Comparison of ENCODE assay signal across 19 cellular contexts in genomic region chr1:179824265-179824664, GRCh38. TPM values are rescaled to one million over a fixed set of nuclear protein-coding genes. Genes with fewer than 3 reads are reported as not detected.
A peak's percentile ranks its signal among the peaks of the same experiment; 100 is the strongest.
DNase-seq lines count a peak whose midpoint lies in the region; ATAC-seq and TF ChIP-seq lines count a peak whose summit lies in the region.
"Had no signal": no experiment of that assay in that cellular context is flagged by ENCODE, and none has a peak within 500 bp of the region (broad histone marks: within the 10 kb centered on the region; RNA-seq: fewer than 3 reads in every experiment).

No MANE protein-coding gene starts in this region.

- no peaks in the 10 kb centered on the region for H3K36me3 Mint-ChIP-seq in activated naive CD4-positive, alpha-beta T cell treated with anti-CD3 and anti-CD28 coated beads, Interleukin-2, amount 10 ng/mL, durations not matched to agents 7 days and 5 days
- no peaks in the 10 kb centered on the region for H3K36me3 Mint-ChIP-seq in activated naive CD4-positive, alpha-beta T cell treated with anti-CD3 and anti-CD28 coated beads for 36 hours (ENCODE audit: low read depth)
- H3K36me3 Mint-ChIP-seq in endodermal cell (ENCODE audit: low read depth): no peaks in the 10 kb centered on the region
- H3K36me3 Mint-ChIP-seq: activated naive CD8-positive, alpha-beta T cell had no signal

- 92 to 100% methylated on average over 3 to 6 of the region's 6 CpGs for WGBS in endodermal cell (ENCODE audit: insufficient coverage in 1 of 2, insufficient read length in 1 of 2), 2 experiments
- 83% methylated on average over 4 of the region's 6 CpGs for WGBS in SK-N-SH (ENCODE audit: low lambda C conversion rate)

- H3K4me2 ChIP-seq in SK-N-SH: no peak overlapping the region

- no peaks in the 10 kb centered on the region for H3K79me2 ChIP-seq in SK-N-SH (ENCODE audit: insufficient read depth)

- no peaks in the 10 kb centered on the region for H4K20me1 ChIP-seq in SK-N-SH (ENCODE audit: insufficient read depth)

- H3K9me2 ChIP-seq in SK-N-SH: no peaks in the 10 kb centered on the region

- POLR2A ChIA-PET in SK-N-SH (lab: Yijun Ruan, JAX): no interaction called here

- ATAC-seq in upper lobe of right lung: peak; percentile 37
- no peak for ATAC-seq in stimulated activated naive CD8-positive, alpha-beta T cell treated with anti-CD3 and anti-CD28 coated beads, Interleukin-15, Interleukin-2, amounts not matched to agents 100 U/mL and 50 U/mL, for 24 hours
- ATAC-seq: activated CD4-positive, CD25-positive, alpha-beta regulatory T cell treated with anti-CD3 and anti-CD28 coated beads, Interleukin-2, amount 50 U/mL, for 24 hours; body of pancreas had no signal

- no peaks in the 10 kb centered on the region for H3K4me1 Mint-ChIP-seq in activated naive CD4-positive, alpha-beta T cell treated with anti-CD3 and anti-CD28 coated beads, Interleukin-2, amount 10 ng/mL, durations not matched to agents 7 days and 5 days
- H3K4me1 Mint-ChIP-seq in activated naive CD4-positive, alpha-beta T cell treated with anti-CD3 and anti-CD28 coated beads for 36 hours (ENCODE audit: low read depth): no peaks in the 10 kb centered on the region
- H3K4me1 Mint-ChIP-seq in endodermal cell: peaks cover 8% of the 10 kb centered on the region

- no peak for TF ChIP-seq RAD21 in SK-N-SH (IDR thresholded peaks at IDR 0.05; ENCODE audit: low read length)

- H3K9ac ChIP-seq in endodermal cell (ENCODE audit: extremely low read depth, low read length, poor library complexity, severe bottlenecking) (no peak overlapping the region), SK-N-SH (no peak overlapping the region)

- H3K4me3 Mint-ChIP-seq in activated naive CD4-positive, alpha-beta T cell treated with anti-CD3 and anti-CD28 coated beads, Interleukin-2, amount 10 ng/mL, durations not matched to agents 7 days and 5 days: no peak overlapping the region
- no peak overlapping the region for H3K4me3 Mint-ChIP-seq in activated naive CD4-positive, alpha-beta T cell treated with anti-CD3 and anti-CD28 coated beads for 36 hours
- H3K4me3 Mint-ChIP-seq in endodermal cell: no peak overlapping the region
- H3K4me3 Mint-ChIP-seq: activated naive CD8-positive, alpha-beta T cell; nephron had no signal

- TF ChIP-seq CTCF in endodermal cell (conservative IDR thresholded peaks at IDR 0.05) (no peak), upper lobe of right lung (IDR thresholded peaks at IDR 0.05) (no peak), SK-N-SH (IDR thresholded peaks at IDR 0.05) (no peak)

- no peak for TF ChIP-seq EP300 in SK-N-SH (IDR thresholded peaks at IDR 0.05; ENCODE audit: borderline replicate concordance in 1 of 2, low read depth in 1 of 2, low read length in 1 of 2)

- H3K36me3 ChIP-seq in endodermal cell (ENCODE audit: control insufficient read depth, insufficient read depth, low read length) (no peaks in the 10 kb centered on the region), upper lobe of right lung (no peaks in the 10 kb centered on the region), SK-N-SH (replicated peaks in 1 of 2; ENCODE audit: control insufficient read depth in 1 of 2, insufficient read depth in 2 of 2, low read length in 1 of 2) (no peaks in the 10 kb centered on the region)
- H3K36me3 ChIP-seq: esophagus squamous epithelium had no signal

- DNase-seq in activated naive CD4-positive, alpha-beta T cell treated with anti-CD3 and anti-CD28 coated beads, Interleukin-2, amount 10 ng/mL, durations not matched to agents 7 days and 5 days: no peak
- DNase-seq in activated naive CD4-positive, alpha-beta T cell treated with anti-CD3 and anti-CD28 coated beads for 36 hours: no peak
- DNase-seq in NCI-H69 (lab: John Stamatoyannopoulos, UW) (peak; percentile 80), endodermal cell (peak; percentile 47), upper lobe of right lung (peak; percentile 52), SK-N-SH (no peak), NCI-H774 (lab: John Stamatoyannopoulos, UW) (no peak)
- DNase-seq in stimulated activated naive CD8-positive, alpha-beta T cell treated with anti-CD3 and anti-CD28 coated beads, Interleukin-15, Interleukin-2, amounts not matched to agents 100 U/mL and 50 U/mL, for 24 hours: no peak
- DNase-seq: activated T-cell treated with anti-CD3 and anti-CD28 coated beads, Interleukin-2, amount 50 U/mL, for 1 hour; body of pancreas; dorsolateral prefrontal cortex; esophagus squamous epithelium; NCI-H187 treated with DMSO at 0.1 percent for 48 hours; NCI-H82; T-helper 2 cell had no signal

- H3K27ac ChIP-seq in endodermal cell (ENCODE audit: low read depth, low read length) (no peak overlapping the region), upper lobe of right lung (no peak overlapping the region), SK-N-SH (ENCODE audit: low read depth in 2 of 2, low read length in 1 of 2) (no peak overlapping the region)
- H3K27ac ChIP-seq: body of pancreas, dorsolateral prefrontal cortex, esophagus squamous epithelium, RWPE1 had no signal

- H3K4me3 ChIP-seq in endodermal cell (ENCODE audit: low read length) (no peak overlapping the region), upper lobe of right lung (no peak overlapping the region), SK-N-SH (ENCODE audit: low read depth in 2 of 2, low read length in 1 of 2) (no peak overlapping the region)
- H3K4me3 ChIP-seq: body of pancreas, dorsolateral prefrontal cortex, esophagus squamous epithelium had no signal

- H3K9me3 Mint-ChIP-seq in activated naive CD4-positive, alpha-beta T cell treated with anti-CD3 and anti-CD28 coated beads, Interleukin-2, amount 10 ng/mL, durations not matched to agents 7 days and 5 days: no peaks in the 10 kb centered on the region
- H3K9me3 Mint-ChIP-seq in activated naive CD4-positive, alpha-beta T cell treated with anti-CD3 and anti-CD28 coated beads for 36 hours: no peaks in the 10 kb centered on the region
- no peaks in the 10 kb centered on the region for H3K9me3 Mint-ChIP-seq in endodermal cell
- H3K9me3 Mint-ChIP-seq: nephron had no signal

- peaks cover 32% of the 10 kb centered on the region for H3K27me3 Mint-ChIP-seq in activated naive CD4-positive, alpha-beta T cell treated with anti-CD3 and anti-CD28 coated beads, Interleukin-2, amount 10 ng/mL, durations not matched to agents 7 days and 5 days
- H3K27me3 Mint-ChIP-seq in activated naive CD4-positive, alpha-beta T cell treated with anti-CD3 and anti-CD28 coated beads for 36 hours (ENCODE audit: low read depth): no peaks in the 10 kb centered on the region
- peaks cover 5% of the 10 kb centered on the region for H3K27me3 Mint-ChIP-seq in endodermal cell (ENCODE audit: insufficient read depth)
- H3K27me3 Mint-ChIP-seq: activated naive CD8-positive, alpha-beta T cell had no signal

- no peak overlapping the region for H2AFZ ChIP-seq in SK-N-SH (ENCODE audit: low read depth)

- peak overlapping the region; percentile 14 for H3K27ac Mint-ChIP-seq in activated naive CD4-positive, alpha-beta T cell treated with anti-CD3 and anti-CD28 coated beads, Interleukin-2, amount 10 ng/mL, durations not matched to agents 7 days and 5 days
- H3K27ac Mint-ChIP-seq in activated naive CD4-positive, alpha-beta T cell treated with anti-CD3 and anti-CD28 coated beads for 36 hours: no peak overlapping the region
- no peak overlapping the region for H3K27ac Mint-ChIP-seq in endodermal cell
- H3K27ac Mint-ChIP-seq: activated naive CD8-positive, alpha-beta T cell had no signal

- H3K4me1 ChIP-seq in endodermal cell (ENCODE audit: control insufficient read depth, insufficient read depth, low read length) (no peaks in the 10 kb centered on the region), upper lobe of right lung (no peaks in the 10 kb centered on the region), SK-N-SH (ENCODE audit: control insufficient read depth in 1 of 2, insufficient read depth in 2 of 2, low read depth in 1 of 2, low read length in 1 of 2) (no peaks in the 10 kb centered on the region; a peak in 1 of 4 replicates)
- H3K4me1 ChIP-seq: body of pancreas, esophagus squamous epithelium had no signal

- no peaks in the 10 kb centered on the region for H3F3A ChIP-seq in SK-N-SH (replicated peaks; ENCODE audit: insufficient read depth)

- CTCF ChIA-PET in activated naive CD4-positive, alpha-beta T cell treated with anti-CD3 and anti-CD28 coated beads, Interleukin-2, amount 10 ng/mL, durations not matched to agents 7 days and 5 days (lab: Charles Lee): interaction anchor here (2.2 to 4.3 kb wide), 2 partner anchors 10 to 13 kb away, joined by 12 to 27 read pairs; no protein-coding TSS in a partner anchor
- CTCF ChIA-PET in activated naive CD4-positive, alpha-beta T cell treated with anti-CD3 and anti-CD28 coated beads for 36 hours (lab: Charles Lee): interaction anchor here (1.2 to 2.6 kb wide), 3 partner anchors 10 to 14 kb away, joined by 4 to 12 read pairs (median 11); no protein-coding TSS in a partner anchor
- CTCF ChIA-PET in SK-N-SH (lab: Yijun Ruan, JAX): interaction anchor here (0.7 to 20.9 kb wide), 4 partner anchors 10 to 803 kb away, joined by 3 to 862 read pairs (median 39); no protein-coding TSS in a partner anchor

- intact Hi-C loops in activated naive CD4-positive, alpha-beta T cell treated with anti-CD3 and anti-CD28 coated beads for 36 hours (cut with micrococcal nuclease): no loop called here
- intact Hi-C loops in upper lobe of right lung (cut with DNase I): no loop called here

- H3K27me3 ChIP-seq in endodermal cell (ENCODE audit: control insufficient read depth, insufficient read depth, low read length, poor library complexity, severe bottlenecking): no peaks in the 10 kb centered on the region
- H3K27me3 ChIP-seq in upper lobe of right lung: no peaks in the 10 kb centered on the region
- no peaks in the 10 kb centered on the region; the same call in 1 of the 2 replicates for H3K27me3 ChIP-seq in SK-N-SH (ENCODE audit: insufficient read depth)
- H3K27me3 ChIP-seq: body of pancreas, dorsolateral prefrontal cortex, esophagus squamous epithelium had no signal

- no peaks in the 10 kb centered on the region for H3K9me3 ChIP-seq in endodermal cell (ENCODE audit: control insufficient read depth, low read length)
- H3K9me3 ChIP-seq in upper lobe of right lung: no peaks in the 10 kb centered on the region
- no peaks in the 10 kb centered on the region for H3K9me3 ChIP-seq in SK-N-SH
- H3K9me3 ChIP-seq: body of pancreas, esophagus squamous epithelium had no signal

RNA-seq across cellular contexts. Expression of gene TOR1AIP2, which starts 53.3 kb away (rescaled TPM):
- total RNA-seq in activated naive CD4-positive, alpha-beta T cell treated with anti-CD3 and anti-CD28 coated beads for 36 hours: 10 to 100 TPM; 28.1 to 28.9 TPM
- 10 to 100 TPM; 70.9 to 78.3 TPM for total RNA-seq in endodermal cell
- 27.0 TPM for polyA plus RNA-seq in endodermal cell (2013, experiment 1 of 2)
- polyA plus RNA-seq in endodermal cell (2013, experiment 2 of 2): 26.0 TPM
- 88.5 TPM for total RNA-seq in upper lobe of right lung
- 12.7 and 20.6 TPM in 2 replicates for polyA plus RNA-seq in SK-N-SH (2012; rRNA removed)
- 19.3 and 24.1 TPM in 2 replicates for polyA plus RNA-seq in SK-N-SH (2012; cell fraction: cytosol; rRNA removed)
- polyA plus RNA-seq in SK-N-SH (2012; cell fraction: nucleus; rRNA removed): 9.7 and 18.0 TPM in 2 replicates

RNA-seq across cellular contexts. Expression of gene TOR1AIP1, which starts 57.8 kb away (rescaled TPM):
- total RNA-seq in activated naive CD4-positive, alpha-beta T cell treated with anti-CD3 and anti-CD28 coated beads for 36 hours: 10 to 100 TPM; 39.4 to 42.3 TPM
- total RNA-seq in endodermal cell: 10 to 100 TPM; 18.1 to 26.2 TPM
- 28.9 TPM for polyA plus RNA-seq in endodermal cell (2013, experiment 1 of 2)
- polyA plus RNA-seq in endodermal cell (2013, experiment 2 of 2): 25.7 TPM
- 68.8 TPM for total RNA-seq in upper lobe of right lung
- polyA plus RNA-seq in SK-N-SH (2012; rRNA removed): 11.8 and 15.1 TPM in 2 replicates
- polyA plus RNA-seq in SK-N-SH (2012; cell fraction: cytosol; rRNA removed): 19.7 and 20.1 TPM in 2 replicates
- 4.6 and 8.9 TPM in 2 replicates for polyA plus RNA-seq in SK-N-SH (2012; cell fraction: nucleus; rRNA removed)

Comparison
In these comparisons a context has a peak if more than half of its experiments do, and no peak if none do; other contexts are left out.
1. DNase-seq: peak in NCI-H69 (single experiment), endodermal cell (single experiment) and upper lobe of right lung (single experiment); none in activated naive CD4-positive, alpha-beta T cell treated with anti-CD3 and anti-CD28 coated beads, Interleukin-2, amount 10 ng/mL, durations not matched to agents 7 days and 5 days (single experiment), activated naive CD4-positive, alpha-beta T cell treated with anti-CD3 and anti-CD28 coated beads for 36 hours (single experiment), stimulated activated naive CD8-positive, alpha-beta T cell treated with anti-CD3 and anti-CD28 coated beads, Interleukin-15, Interleukin-2, amounts not matched to agents 100 U/mL and 50 U/mL, for 24 hours (single experiment), SK-N-SH (single experiment) and NCI-H774 (single experiment).